ENCODE assay signal across 1 cellular context in the genomic region with DNA sequence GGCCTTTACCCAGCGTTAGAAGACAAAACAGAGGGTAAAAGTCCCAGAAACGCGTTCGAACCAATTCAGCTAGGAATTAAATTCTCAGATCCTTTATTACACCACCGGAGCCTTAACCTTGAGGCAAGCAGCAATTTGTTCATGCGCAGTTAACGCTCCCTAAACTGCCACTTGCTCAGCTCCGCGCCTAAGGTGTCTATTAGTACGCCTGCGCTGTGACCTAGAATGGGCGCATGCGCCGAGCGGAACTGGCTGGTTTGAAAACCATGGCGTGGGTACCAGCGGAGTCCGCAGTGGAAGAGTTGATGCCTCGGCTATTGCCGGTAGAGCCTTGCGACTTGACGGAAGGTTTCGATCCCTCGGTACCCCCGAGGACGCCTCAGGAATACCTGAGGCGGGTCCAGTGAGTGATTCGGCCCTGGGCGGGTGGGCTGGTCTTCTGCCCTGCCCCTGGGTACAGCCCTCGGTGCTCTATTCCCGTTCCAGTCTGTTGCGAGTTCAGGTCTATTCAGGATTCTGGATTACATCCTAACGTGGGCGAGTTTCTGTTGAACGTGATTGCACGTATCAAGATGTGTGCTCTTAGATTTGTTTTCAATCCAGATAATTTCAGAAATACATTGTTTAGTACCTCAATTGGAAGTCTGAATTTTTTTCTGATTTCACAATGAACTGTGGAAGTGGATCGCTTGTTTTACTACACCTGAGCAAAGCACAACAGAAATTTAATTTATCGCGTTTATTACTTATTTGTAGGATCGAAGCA.
TF ChIP-seq lines count a peak whose summit lies in the region.

A gene with protein sequence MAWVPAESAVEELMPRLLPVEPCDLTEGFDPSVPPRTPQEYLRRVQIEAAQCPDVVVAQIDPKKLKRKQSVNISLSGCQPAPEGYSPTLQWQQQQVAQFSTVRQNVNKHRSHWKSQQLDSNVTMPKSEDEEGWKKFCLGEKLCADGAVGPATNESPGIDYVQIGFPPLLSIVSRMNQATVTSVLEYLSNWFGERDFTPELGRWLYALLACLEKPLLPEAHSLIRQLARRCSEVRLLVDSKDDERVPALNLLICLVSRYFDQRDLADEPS (plus strand): TSS at position 251 of the 766 bp plus-strand sequence. CDS start 16 bp downstream, at position 267.

TF ChIP-seq in HepG2, 621 proteins besides CTCF, POLR2A, EP300 and RAD21 (continued from another document and continues in another):
- TF ChIP-seq, protein P1, sequence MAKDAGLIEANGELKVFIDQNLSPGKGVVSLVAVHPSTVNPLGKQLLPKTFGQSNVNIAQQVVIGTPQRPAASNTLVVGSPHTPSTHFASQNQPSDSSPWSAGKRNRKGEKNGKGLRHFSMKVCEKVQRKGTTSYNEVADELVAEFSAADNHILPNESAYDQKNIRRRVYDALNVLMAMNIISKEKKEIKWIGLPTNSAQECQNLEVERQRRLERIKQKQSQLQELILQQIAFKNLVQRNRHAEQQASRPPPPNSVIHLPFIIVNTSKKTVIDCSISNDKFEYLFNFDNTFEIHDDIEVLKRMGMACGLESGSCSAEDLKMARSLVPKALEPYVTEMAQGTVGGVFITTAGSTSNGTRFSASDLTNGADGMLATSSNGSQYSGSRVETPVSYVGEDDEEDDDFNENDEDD (CRISPR knock-in tag; IDR thresholded peaks at IDR 0.05; ENCODE audit: borderline replicate concordance), result peak; percentile 85
- TF ChIP-seq, protein P2, sequence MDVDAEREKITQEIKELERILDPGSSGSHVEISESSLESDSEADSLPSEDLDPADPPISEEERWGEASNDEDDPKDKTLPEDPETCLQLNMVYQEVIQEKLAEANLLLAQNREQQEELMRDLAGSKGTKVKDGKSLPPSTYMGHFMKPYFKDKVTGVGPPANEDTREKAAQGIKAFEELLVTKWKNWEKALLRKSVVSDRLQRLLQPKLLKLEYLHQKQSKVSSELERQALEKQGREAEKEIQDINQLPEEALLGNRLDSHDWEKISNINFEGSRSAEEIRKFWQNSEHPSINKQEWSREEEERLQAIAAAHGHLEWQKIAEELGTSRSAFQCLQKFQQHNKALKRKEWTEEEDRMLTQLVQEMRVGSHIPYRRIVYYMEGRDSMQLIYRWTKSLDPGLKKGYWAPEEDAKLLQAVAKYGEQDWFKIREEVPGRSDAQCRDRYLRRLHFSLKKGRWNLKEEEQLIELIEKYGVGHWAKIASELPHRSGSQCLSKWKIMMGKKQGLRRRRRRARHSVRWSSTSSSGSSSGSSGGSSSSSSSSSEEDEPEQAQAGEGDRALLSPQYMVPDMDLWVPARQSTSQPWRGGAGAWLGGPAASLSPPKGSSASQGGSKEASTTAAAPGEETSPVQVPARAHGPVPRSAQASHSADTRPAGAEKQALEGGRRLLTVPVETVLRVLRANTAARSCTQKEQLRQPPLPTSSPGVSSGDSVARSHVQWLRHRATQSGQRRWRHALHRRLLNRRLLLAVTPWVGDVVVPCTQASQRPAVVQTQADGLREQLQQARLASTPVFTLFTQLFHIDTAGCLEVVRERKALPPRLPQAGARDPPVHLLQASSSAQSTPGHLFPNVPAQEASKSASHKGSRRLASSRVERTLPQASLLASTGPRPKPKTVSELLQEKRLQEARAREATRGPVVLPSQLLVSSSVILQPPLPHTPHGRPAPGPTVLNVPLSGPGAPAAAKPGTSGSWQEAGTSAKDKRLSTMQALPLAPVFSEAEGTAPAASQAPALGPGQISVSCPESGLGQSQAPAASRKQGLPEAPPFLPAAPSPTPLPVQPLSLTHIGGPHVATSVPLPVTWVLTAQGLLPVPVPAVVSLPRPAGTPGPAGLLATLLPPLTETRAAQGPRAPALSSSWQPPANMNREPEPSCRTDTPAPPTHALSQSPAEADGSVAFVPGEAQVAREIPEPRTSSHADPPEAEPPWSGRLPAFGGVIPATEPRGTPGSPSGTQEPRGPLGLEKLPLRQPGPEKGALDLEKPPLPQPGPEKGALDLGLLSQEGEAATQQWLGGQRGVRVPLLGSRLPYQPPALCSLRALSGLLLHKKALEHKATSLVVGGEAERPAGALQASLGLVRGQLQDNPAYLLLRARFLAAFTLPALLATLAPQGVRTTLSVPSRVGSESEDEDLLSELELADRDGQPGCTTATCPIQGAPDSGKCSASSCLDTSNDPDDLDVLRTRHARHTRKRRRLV (CRISPR knock-in tag; IDR thresholded peaks at IDR 0.05), result no peak
- no peak for TF ChIP-seq SNRNP70 (IDR thresholded peaks at IDR 0.05; ENCODE audit: low read depth, low read length)
- peak; percentile 91; the same call in 1 of the 2 replicates for TF ChIP-seq KLF6 (CRISPR knock-in tag; IDR thresholded peaks at IDR 0.05)
- no peak for TF ChIP-seq TEAD2 (CRISPR knock-in tag; IDR thresholded peaks at IDR 0.05)
- no peak for TF ChIP-seq FOXK2 (IDR thresholded peaks at IDR 0.05)
- TF ChIP-seq, protein P3, sequence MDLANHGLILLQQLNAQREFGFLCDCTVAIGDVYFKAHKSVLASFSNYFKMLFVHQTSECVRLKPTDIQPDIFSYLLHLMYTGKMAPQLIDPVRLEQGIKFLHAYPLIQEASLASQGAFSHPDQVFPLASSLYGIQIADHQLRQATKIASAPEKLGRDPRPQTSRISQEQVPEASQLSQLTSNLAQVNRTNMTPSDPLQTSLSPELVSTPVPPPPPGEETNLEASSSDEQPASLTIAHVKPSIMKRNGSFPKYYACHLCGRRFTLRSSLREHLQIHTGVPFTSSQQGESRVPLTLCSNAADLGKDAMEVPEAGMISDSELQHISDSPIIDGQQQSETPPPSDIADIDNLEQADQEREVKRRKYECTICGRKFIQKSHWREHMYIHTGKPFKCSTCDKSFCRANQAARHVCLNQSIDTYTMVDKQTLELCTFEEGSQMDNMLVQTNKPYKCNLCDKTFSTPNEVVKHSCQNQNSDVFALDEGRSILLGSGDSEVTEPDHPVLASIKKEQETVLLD (CRISPR knock-in tag; IDR thresholded peaks at IDR 0.05; ENCODE audit: low read depth), result no peak; the same call in 1 of the 2 replicates
- no peak; the same call in 1 of the 2 replicates for TF ChIP-seq ZNF678 (CRISPR knock-in tag; IDR thresholded peaks at IDR 0.05)
- peak; percentile 89 for TF ChIP-seq RXRA (CRISPR knock-in tag; IDR thresholded peaks at IDR 0.05)
- peak in 1 of 2 experiments; percentile 94; a peak in 1 of 4 replicates for TF ChIP-seq KLF16 (CRISPR knock-in tag; IDR thresholded peaks at IDR 0.05)
- no peak for TF ChIP-seq RFX1 (IDR thresholded peaks at IDR 0.05)
- TF ChIP-seq ZNF652 (CRISPR knock-in tag; IDR thresholded peaks at IDR 0.05; ENCODE audit: borderline replicate concordance, low read depth), result peak; percentile 44; the same call in 1 of the 2 replicates
- TF ChIP-seq, protein P4, sequence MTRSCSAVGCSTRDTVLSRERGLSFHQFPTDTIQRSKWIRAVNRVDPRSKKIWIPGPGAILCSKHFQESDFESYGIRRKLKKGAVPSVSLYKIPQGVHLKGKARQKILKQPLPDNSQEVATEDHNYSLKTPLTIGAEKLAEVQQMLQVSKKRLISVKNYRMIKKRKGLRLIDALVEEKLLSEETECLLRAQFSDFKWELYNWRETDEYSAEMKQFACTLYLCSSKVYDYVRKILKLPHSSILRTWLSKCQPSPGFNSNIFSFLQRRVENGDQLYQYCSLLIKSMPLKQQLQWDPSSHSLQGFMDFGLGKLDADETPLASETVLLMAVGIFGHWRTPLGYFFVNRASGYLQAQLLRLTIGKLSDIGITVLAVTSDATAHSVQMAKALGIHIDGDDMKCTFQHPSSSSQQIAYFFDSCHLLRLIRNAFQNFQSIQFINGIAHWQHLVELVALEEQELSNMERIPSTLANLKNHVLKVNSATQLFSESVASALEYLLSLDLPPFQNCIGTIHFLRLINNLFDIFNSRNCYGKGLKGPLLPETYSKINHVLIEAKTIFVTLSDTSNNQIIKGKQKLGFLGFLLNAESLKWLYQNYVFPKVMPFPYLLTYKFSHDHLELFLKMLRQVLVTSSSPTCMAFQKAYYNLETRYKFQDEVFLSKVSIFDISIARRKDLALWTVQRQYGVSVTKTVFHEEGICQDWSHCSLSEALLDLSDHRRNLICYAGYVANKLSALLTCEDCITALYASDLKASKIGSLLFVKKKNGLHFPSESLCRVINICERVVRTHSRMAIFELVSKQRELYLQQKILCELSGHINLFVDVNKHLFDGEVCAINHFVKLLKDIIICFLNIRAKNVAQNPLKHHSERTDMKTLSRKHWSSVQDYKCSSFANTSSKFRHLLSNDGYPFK (CRISPR knock-in tag; IDR thresholded peaks at IDR 0.05; ENCODE audit: borderline replicate concordance), result peak; percentile 96
- 0 out of 2 replicates have a peak, but pooled peaks have one; percentile 4 for TF ChIP-seq RFX3 (CRISPR knock-in tag; IDR thresholded peaks at IDR 0.05)
- peak; percentile 51 for TF ChIP-seq RBM39 (IDR thresholded peaks at IDR 0.05; ENCODE audit: low read depth, low read length, poor library complexity, severe bottlenecking)
- TF ChIP-seq ZFAT (CRISPR knock-in tag; conservative IDR thresholded peaks at IDR 0.05), result peak; percentile 12; the same call in 1 of the 2 replicates
- TF ChIP-seq ZBTB7B (CRISPR knock-in tag; IDR thresholded peaks at IDR 0.05), result peak; percentile 84
- TF ChIP-seq, protein P5, sequence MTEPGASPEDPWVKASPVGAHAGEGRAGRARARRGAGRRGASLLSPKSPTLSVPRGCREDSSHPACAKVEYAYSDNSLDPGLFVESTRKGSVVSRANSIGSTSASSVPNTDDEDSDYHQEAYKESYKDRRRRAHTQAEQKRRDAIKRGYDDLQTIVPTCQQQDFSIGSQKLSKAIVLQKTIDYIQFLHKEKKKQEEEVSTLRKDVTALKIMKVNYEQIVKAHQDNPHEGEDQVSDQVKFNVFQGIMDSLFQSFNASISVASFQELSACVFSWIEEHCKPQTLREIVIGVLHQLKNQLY (CRISPR knock-in tag; IDR thresholded peaks at IDR 0.05), result peak; percentile 89
- peak; percentile 99 for TF ChIP-seq BORCS8-MEF2B (CRISPR knock-in tag; IDR thresholded peaks at IDR 0.05)
- peak; percentile 50; the same call in 1 of the 2 replicates for TF ChIP-seq RARA (CRISPR knock-in tag; IDR thresholded peaks at IDR 0.05)
- no peak for TF ChIP-seq MAFK (conservative IDR thresholded peaks at IDR 0.05 in 1 of 2, IDR thresholded peaks at IDR 0.05 in 1 of 2; ENCODE audit: low read length in 2 of 2)
- TF ChIP-seq ZNF335 (CRISPR knock-in tag; IDR thresholded peaks at IDR 0.05), result peak; percentile 96
- TF ChIP-seq YEATS2 (CRISPR knock-in tag; IDR thresholded peaks at IDR 0.05; ENCODE audit: borderline replicate concordance), result peak; percentile 89
- peak; percentile 21; the same call in 1 of the 2 replicates for TF ChIP-seq HNF4A (CRISPR knock-in tag; IDR thresholded peaks at IDR 0.05)
- no peak for TF ChIP-seq ZSCAN30 (CRISPR knock-in tag; IDR thresholded peaks at IDR 0.05)
- TF ChIP-seq, protein P6, sequence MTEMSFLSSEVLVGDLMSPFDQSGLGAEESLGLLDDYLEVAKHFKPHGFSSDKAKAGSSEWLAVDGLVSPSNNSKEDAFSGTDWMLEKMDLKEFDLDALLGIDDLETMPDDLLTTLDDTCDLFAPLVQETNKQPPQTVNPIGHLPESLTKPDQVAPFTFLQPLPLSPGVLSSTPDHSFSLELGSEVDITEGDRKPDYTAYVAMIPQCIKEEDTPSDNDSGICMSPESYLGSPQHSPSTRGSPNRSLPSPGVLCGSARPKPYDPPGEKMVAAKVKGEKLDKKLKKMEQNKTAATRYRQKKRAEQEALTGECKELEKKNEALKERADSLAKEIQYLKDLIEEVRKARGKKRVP (CRISPR knock-in tag; IDR thresholded peaks at IDR 0.05), result no peak; a peak in 1 of 4 replicates
- TF ChIP-seq ZFP37 (CRISPR knock-in tag; IDR thresholded peaks at IDR 0.05; ENCODE audit: borderline replicate concordance), result peak; percentile 39
- peak; percentile 99 for TF ChIP-seq NFKB2 (CRISPR knock-in tag; IDR thresholded peaks at IDR 0.05; ENCODE audit: borderline replicate concordance)
- TF ChIP-seq, protein P7, sequence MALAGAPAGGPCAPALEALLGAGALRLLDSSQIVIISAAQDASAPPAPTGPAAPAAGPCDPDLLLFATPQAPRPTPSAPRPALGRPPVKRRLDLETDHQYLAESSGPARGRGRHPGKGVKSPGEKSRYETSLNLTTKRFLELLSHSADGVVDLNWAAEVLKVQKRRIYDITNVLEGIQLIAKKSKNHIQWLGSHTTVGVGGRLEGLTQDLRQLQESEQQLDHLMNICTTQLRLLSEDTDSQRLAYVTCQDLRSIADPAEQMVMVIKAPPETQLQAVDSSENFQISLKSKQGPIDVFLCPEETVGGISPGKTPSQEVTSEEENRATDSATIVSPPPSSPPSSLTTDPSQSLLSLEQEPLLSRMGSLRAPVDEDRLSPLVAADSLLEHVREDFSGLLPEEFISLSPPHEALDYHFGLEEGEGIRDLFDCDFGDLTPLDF (CRISPR knock-in tag; IDR thresholded peaks at IDR 0.05), result peak; percentile 91
- TF ChIP-seq MIXL1 (CRISPR knock-in tag; IDR thresholded peaks at IDR 0.05), result peak; percentile 80
- TF ChIP-seq CENPT (CRISPR knock-in tag; IDR thresholded peaks at IDR 0.05; ENCODE audit: low read depth), result no peak
- no peak for TF ChIP-seq JDP2 (CRISPR knock-in tag; IDR thresholded peaks at IDR 0.05; ENCODE audit: borderline replicate concordance)
- peak; percentile 46; the same call in 1 of the 2 replicates for TF ChIP-seq SP5 (CRISPR knock-in tag; IDR thresholded peaks at IDR 0.05; ENCODE audit: borderline replicate concordance, low read depth)
- TF ChIP-seq ZNF546 (CRISPR knock-in tag; conservative IDR thresholded peaks at IDR 0.05), result peak; percentile 83; the same call in 1 of the 2 replicates
- TF ChIP-seq, protein P8, sequence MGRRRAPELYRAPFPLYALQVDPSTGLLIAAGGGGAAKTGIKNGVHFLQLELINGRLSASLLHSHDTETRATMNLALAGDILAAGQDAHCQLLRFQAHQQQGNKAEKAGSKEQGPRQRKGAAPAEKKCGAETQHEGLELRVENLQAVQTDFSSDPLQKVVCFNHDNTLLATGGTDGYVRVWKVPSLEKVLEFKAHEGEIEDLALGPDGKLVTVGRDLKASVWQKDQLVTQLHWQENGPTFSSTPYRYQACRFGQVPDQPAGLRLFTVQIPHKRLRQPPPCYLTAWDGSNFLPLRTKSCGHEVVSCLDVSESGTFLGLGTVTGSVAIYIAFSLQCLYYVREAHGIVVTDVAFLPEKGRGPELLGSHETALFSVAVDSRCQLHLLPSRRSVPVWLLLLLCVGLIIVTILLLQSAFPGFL (CRISPR knock-in tag; IDR thresholded peaks at IDR 0.05), result peak; percentile 29; the same call in 1 of the 2 replicates
- TF ChIP-seq ZNF772 (CRISPR knock-in tag; IDR thresholded peaks at IDR 0.05), result peak; percentile 99
- peak; percentile 68 for TF ChIP-seq ZNF777 (CRISPR knock-in tag; IDR thresholded peaks at IDR 0.05)
- peak; percentile 88 for TF ChIP-seq ZNF331 (CRISPR knock-in tag; IDR thresholded peaks at IDR 0.05)
- TF ChIP-seq TCF12 (IDR thresholded peaks at IDR 0.05), result no peak
- TF ChIP-seq TCF12 (CRISPR knock-in tag; IDR thresholded peaks at IDR 0.05), result 0 out of 2 replicates have a peak, but pooled peaks have one; percentile 12
- peak; percentile 95 for TF ChIP-seq ZNF44 (CRISPR knock-in tag; IDR thresholded peaks at IDR 0.05)
- TF ChIP-seq, protein P9, sequence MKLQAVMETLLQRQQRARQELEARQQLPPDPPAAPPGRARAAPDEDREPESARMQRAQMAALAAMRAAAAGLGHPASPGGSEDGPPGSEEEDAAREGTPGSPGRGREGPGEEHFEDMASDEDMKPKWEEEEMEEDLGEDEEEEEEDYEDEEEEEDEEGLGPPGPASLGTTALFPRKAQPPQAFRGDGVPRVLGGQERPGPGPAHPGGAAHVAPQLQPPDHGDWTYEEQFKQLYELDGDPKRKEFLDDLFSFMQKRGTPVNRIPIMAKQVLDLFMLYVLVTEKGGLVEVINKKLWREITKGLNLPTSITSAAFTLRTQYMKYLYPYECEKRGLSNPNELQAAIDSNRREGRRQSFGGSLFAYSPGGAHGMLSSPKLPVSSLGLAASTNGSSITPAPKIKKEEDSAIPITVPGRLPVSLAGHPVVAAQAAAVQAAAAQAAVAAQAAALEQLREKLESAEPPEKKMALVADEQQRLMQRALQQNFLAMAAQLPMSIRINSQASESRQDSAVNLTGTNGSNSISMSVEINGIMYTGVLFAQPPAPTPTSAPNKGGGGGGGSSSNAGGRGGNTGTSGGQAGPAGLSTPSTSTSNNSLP (IDR thresholded peaks at IDR 0.05; ENCODE audit: low read depth, low read length), result peak; percentile 63; the same call in 1 of the 2 replicates
- peak; percentile 91 for TF ChIP-seq MEF2D (CRISPR knock-in tag; IDR thresholded peaks at IDR 0.05)
